ENCODE assay signal across 9 cellular contexts in the genomic region with DNA sequence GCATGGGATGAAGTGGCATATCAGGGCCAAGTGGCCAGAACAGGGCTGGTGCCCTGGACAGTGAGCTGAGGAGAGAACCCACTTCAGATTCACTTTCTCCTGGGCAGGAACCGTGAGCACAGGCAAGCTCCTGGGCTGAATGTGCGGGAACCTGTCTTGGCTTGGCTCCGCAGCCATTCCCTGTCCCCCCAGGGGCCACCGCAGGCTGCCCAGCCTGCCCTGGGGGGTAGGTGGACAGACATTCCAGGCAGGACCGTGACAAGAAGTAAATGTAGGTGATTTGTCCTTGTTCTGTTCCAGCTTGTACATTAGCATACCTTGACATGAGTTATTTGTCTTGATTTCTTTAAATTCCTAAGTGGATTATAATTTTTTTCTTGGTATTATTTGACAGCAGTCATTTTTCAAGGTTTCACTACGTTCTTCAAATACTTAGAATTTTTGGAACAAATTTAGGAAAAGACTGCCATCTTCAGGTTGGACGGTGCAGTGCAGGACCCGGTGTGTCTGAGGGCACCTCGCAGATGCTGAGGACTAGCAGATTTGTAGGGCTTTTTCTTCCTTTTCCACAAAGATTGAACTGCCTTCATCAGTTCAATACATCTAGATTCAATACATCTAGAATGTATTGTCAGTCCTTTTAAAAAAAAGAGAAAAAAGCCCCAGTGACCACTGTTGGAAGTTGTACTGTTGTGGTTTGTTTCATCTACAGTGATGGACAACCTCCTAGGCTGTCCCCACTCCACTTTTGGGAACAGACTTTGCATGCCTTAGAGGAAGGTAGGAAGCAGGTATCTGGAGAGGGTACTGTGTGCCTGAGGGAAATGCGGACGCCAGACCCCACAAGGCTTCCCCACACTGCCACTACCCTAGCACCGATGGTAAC.
A peak's percentile ranks its signal among the peaks of the same experiment; 100 is the strongest.
DNase-seq lines count a peak whose midpoint lies in the region; ATAC-seq, FAIRE-seq and TF ChIP-seq lines count a peak whose summit lies in the region.
"Had no signal": no experiment of that assay in that cellular context is flagged by ENCODE, and none has a peak within 500 bp of the region (broad histone marks: within the 10 kb centered on the region; RNA-seq: fewer than 3 reads in every experiment).

No MANE protein-coding gene starts in this region.

- FAIRE-seq in RCC 7860 (lab: Jason Lieb, UNC) = peak; percentile 57

- no peaks in the 10 kb centered on the region for H3K9me3 Mint-ChIP-seq in activated naive CD8-positive, alpha-beta T cell treated with anti-CD3 and anti-CD28 coated beads, Interleukin-2, amount 10 ng/mL, durations not matched to agents 7 days and 5 days

- peaks cover 19% of the 10 kb centered on the region for H3K27me3 Mint-ChIP-seq in activated naive CD8-positive, alpha-beta T cell treated with anti-CD3 and anti-CD28 coated beads, Interleukin-2, amount 10 ng/mL, durations not matched to agents 7 days and 5 days

- peaks cover 17% of the 10 kb centered on the region for H3K4me1 ChIP-seq in HUES48 (ENCODE audit: control insufficient read depth, insufficient read depth, low read length)
- peaks cover 74% of the 10 kb centered on the region for H3K4me1 ChIP-seq in left ventricle myocardium inferior

- POLR2A ChIA-PET in activated naive CD8-positive, alpha-beta T cell treated with anti-CD3 and anti-CD28 coated beads, Interleukin-2, amount 10 ng/mL, durations not matched to agents 7 days and 5 days (lab: Charles Lee) = no interaction called here

- H3K4me1 Mint-ChIP-seq in activated naive CD8-positive, alpha-beta T cell treated with anti-CD3 and anti-CD28 coated beads, Interleukin-2, amount 10 ng/mL, durations not matched to agents 7 days and 5 days = no peaks in the 10 kb centered on the region

- H3K36me3 ChIP-seq in HUES48 (ENCODE audit: control insufficient read depth, insufficient read depth, low read length) = peaks cover 29% of the 10 kb centered on the region
- peaks cover 4% of the 10 kb centered on the region for H3K36me3 ChIP-seq in left ventricle myocardium inferior

- intact Hi-C loops in left ventricle myocardium inferior (cut with micrococcal nuclease) = loop anchor here (10.0 kb wide), 1 partner anchor 479 kb away; no protein-coding TSS in a partner anchor
- intact Hi-C loops in sciatic nerve (cut with DNase I) = loop anchor here (5.0 kb wide), 1 partner anchor 567 kb away; no protein-coding TSS in a partner anchor

- no peaks in the 10 kb centered on the region for H3K9me3 ChIP-seq in HUES48 (ENCODE audit: control insufficient read depth, insufficient read depth, low read length)
- no peaks in the 10 kb centered on the region for H3K9me3 ChIP-seq in left ventricle myocardium inferior (replicated peaks)

- H3K4me3 Mint-ChIP-seq in activated naive CD8-positive, alpha-beta T cell treated with anti-CD3 and anti-CD28 coated beads, Interleukin-2, amount 10 ng/mL, durations not matched to agents 7 days and 5 days = no peak overlapping the region

- H3K27me3 ChIP-seq in HUES48 (ENCODE audit: control insufficient read depth, insufficient read depth, low read length) (no peaks in the 10 kb centered on the region), left ventricle myocardium inferior (ENCODE audit: low read depth) (no peaks in the 10 kb centered on the region)

- no peak overlapping the region for H3K9ac ChIP-seq in HUES48 (ENCODE audit: low read depth, low read length)

- no peaks in the 10 kb centered on the region for H3K36me3 Mint-ChIP-seq in activated naive CD8-positive, alpha-beta T cell treated with anti-CD3 and anti-CD28 coated beads, Interleukin-2, amount 10 ng/mL, durations not matched to agents 7 days and 5 days

- DNase-seq in DMS79 treated with DMSO at 0.1 percent for 48 hours (lab: John Stamatoyannopoulos, UW) = peak; percentile 33
- no peak for DNase-seq in DMS79 (lab: John Stamatoyannopoulos, UW)
- DNase-seq in RCC 7860 (ENCODE audit: low spot score) = peak; percentile 33
- peak; percentile 55 for DNase-seq in activated naive CD8-positive, alpha-beta T cell treated with anti-CD3 and anti-CD28 coated beads, Interleukin-2, amount 10 ng/mL, durations not matched to agents 7 days and 5 days
- DNase-seq in left ventricle myocardium inferior = peak; percentile 54
- DNase-seq in sciatic nerve (ENCODE audit: low spot score) = peak; percentile 89

- H3K27ac ChIP-seq in HUES48 (ENCODE audit: low read depth, low read length) (peak overlapping the region; percentile 64), left ventricle myocardium inferior (replicated peaks) (peak overlapping the region; percentile 61)
- H3K27ac ChIP-seq: epithelial cell of prostate had no signal

- TF ChIP-seq CTCF in left ventricle myocardium inferior (IDR thresholded peaks at IDR 0.05; ENCODE audit: borderline replicate concordance) = peak; percentile 92

- H3K4me3 ChIP-seq in HUES48 (ENCODE audit: low read depth, low read length) (no peak overlapping the region), left ventricle myocardium inferior (no peak overlapping the region)

- no peak overlapping the region for H3K27ac Mint-ChIP-seq in activated naive CD8-positive, alpha-beta T cell treated with anti-CD3 and anti-CD28 coated beads, Interleukin-2, amount 10 ng/mL, durations not matched to agents 7 days and 5 days

- ATAC-seq in activated naive CD8-positive, alpha-beta T cell treated with anti-CD3 and anti-CD28 coated beads, Interleukin-2, amount 10 ng/mL, durations not matched to agents 7 days and 5 days (ENCODE audit: low read depth) = no peak
- ATAC-seq in sciatic nerve (peak; percentile 63), GM19324 (IDR thresholded peaks at IDR 0.05; ENCODE audit: low FRiP score, unreplicated experiment) (no peak)
